In genomic region chr3:4795905-4796304, GRCh38 we compare ENCODE assay signal across 20 cellular contexts.
DNase-seq lines count a peak whose midpoint lies in the region; ATAC-seq and TF ChIP-seq lines count a peak whose summit lies in the region.
"Had no signal": no experiment of that assay in that cellular context is flagged by ENCODE, and none has a peak within 500 bp of the region (broad histone marks: within the 10 kb centered on the region; RNA-seq: fewer than 3 reads in every experiment).

No MANE protein-coding gene starts in this region.

- 90% methylated on average over 7 of the region's 7 CpGs for WGBS in mammary epithelial cell (ENCODE audit: low coverage, missing lambda C conversion rate)

- H3K9me3 ChIP-seq in mammary epithelial cell (replicated peaks; ENCODE audit: insufficient read depth, low read length): no peaks in the 10 kb centered on the region
- H3K9me3 ChIP-seq: MG63 had no signal

- no peak overlapping the region for H3K9ac ChIP-seq in mammary epithelial cell (ENCODE audit: insufficient read depth, low read length)
- H3K9ac ChIP-seq: BLaER1 treated with 17β-estradiol and CSF1 and Interleukin-3, amounts not matched to agents 10 nM and 100 nM had no signal

- H3K4me1 ChIP-seq in mammary epithelial cell (ENCODE audit: insufficient read depth, low read length): no peaks in the 10 kb centered on the region

- no peak overlapping the region for H3K4me3 ChIP-seq in mammary epithelial cell (replicated peaks in 1 of 3; ENCODE audit: insufficient read depth in 1 of 3, low read depth in 2 of 3, low read length in 3 of 3)
- H3K4me3 ChIP-seq: BLaER1 treated with 17β-estradiol and CSF1 and Interleukin-3, amounts not matched to agents 10 nM and 100 nM; MG63 had no signal

- DNase-seq in activated CD4-positive, CD25-positive, alpha-beta regulatory T cell treated with anti-CD3 and anti-CD28 coated beads, Interleukin-2, amount 50 U/mL, for 72 hours: no peak
- DNase-seq in RPMI7951 (ENCODE audit: low read depth): peak; percentile 69
- peak; percentile 13 for DNase-seq in mammary epithelial cell
- peak; percentile 54 for DNase-seq in iris pigment epithelial cell (ENCODE audit: low read depth)
- no peak for DNase-seq in stimulated activated CD4-positive, alpha-beta T cell treated with anti-CD3 and anti-CD28 coated beads, Interleukin-12 subunit alpha, Interleukin-12 subunit beta, amount 100 ng/mL, for 4 hours
- DNase-seq in NCI-H1105 (lab: John Stamatoyannopoulos, UW): no peak
- DNase-seq: 8988T; CD4-positive, alpha-beta memory T cell; Kasumi-1; MG63; NCI-H1105 treated with DMSO at 0.1 percent for 48 hours; NCI-H2081 treated with DMSO at 0.1 percent for 48 hours; NCI-H2171 treated with DMSO at 0.1 percent for 48 hours; NCI-H446; NCI-H526; OCI-M1; Right ventricle myocardium superior had no signal

- no peak overlapping the region for H2AFZ ChIP-seq in mammary epithelial cell (ENCODE audit: low read depth, low read length)

- ATAC-seq in activated CD4-positive, CD25-positive, alpha-beta regulatory T cell treated with anti-CD3 and anti-CD28 coated beads, Interleukin-2, amount 50 U/mL, for 24 hours: peak; percentile 41 to 45
- no peak for ATAC-seq in GM21515 (IDR thresholded peaks at IDR 0.05; ENCODE audit: unreplicated experiment)

- H3K36me3 ChIP-seq in mammary epithelial cell (ENCODE audit: insufficient read depth, low read length): no peaks in the 10 kb centered on the region
- H3K36me3 ChIP-seq: MG63 had no signal

- no peak overlapping the region for H3K27ac ChIP-seq in mammary epithelial cell (ENCODE audit: insufficient read depth, low read depth, low read length)
- H3K27ac ChIP-seq: BLaER1 treated with 17β-estradiol and CSF1 and Interleukin-3, amounts not matched to agents 10 nM and 100 nM had no signal

- dilution Hi-C loops in mammary epithelial cell (cut with HindIII; ENCODE audit: low sequenced_read_pairs): no loop called here

- no peak for TF ChIP-seq CTCF in mammary epithelial cell (conservative IDR thresholded peaks at IDR 0.05 in 1 of 2, IDR thresholded peaks at IDR 0.05 in 1 of 2; ENCODE audit: extremely low read depth in 1 of 2, insufficient read depth in 1 of 2, low read depth in 1 of 2, low read length in 2 of 2)

- H4K20me1 ChIP-seq in mammary epithelial cell (ENCODE audit: insufficient read depth, low read length): no peaks in the 10 kb centered on the region
- H4K20me1 ChIP-seq: BLaER1 treated with 17β-estradiol and CSF1 and Interleukin-3, amounts not matched to agents 10 nM and 100 nM had no signal

- no peak overlapping the region for H3K4me2 ChIP-seq in mammary epithelial cell (ENCODE audit: insufficient read depth, low read depth, low read length)
- H3K4me2 ChIP-seq: BLaER1 treated with 17β-estradiol and CSF1 and Interleukin-3, amounts not matched to agents 10 nM and 100 nM had no signal

- H3K79me2 ChIP-seq in mammary epithelial cell (ENCODE audit: insufficient read depth, low read length): no peaks in the 10 kb centered on the region

- intact Hi-C loops in mammary epithelial cell (cut with micrococcal nuclease): no loop called here

- H3K27me3 ChIP-seq in mammary epithelial cell (ENCODE audit: insufficient read depth, low read length): no peaks in the 10 kb centered on the region
- H3K27me3 ChIP-seq: BLaER1 treated with 17β-estradiol and CSF1 and Interleukin-3, amounts not matched to agents 10 nM and 100 nM; MG63 had no signal

- CTCF ChIA-PET in mammary epithelial cell (lab: Charles Lee; ENCODE audit: low non-redundant PET): no interaction called here

- BruUV-seq in mammary epithelial cell (replicated peaks; lab: Mats Ljungman, UMichigan): no TSS peak

- in situ Hi-C loops in mammary epithelial cell (cut with MboI; ENCODE audit: low sequenced_read_pairs in 2 of 2): no loop called here

Comparison
In these comparisons a context has a peak if more than half of its experiments do, and no peak if none do; other contexts are left out.
1. DNase-seq: peak in RPMI7951 (single experiment), mammary epithelial cell (single experiment) and iris pigment epithelial cell (single experiment); none in activated CD4-positive, CD25-positive, alpha-beta regulatory T cell treated with anti-CD3 and anti-CD28 coated beads, Interleukin-2, amount 50 U/mL, for 72 hours (single experiment), stimulated activated CD4-positive, alpha-beta T cell treated with anti-CD3 and anti-CD28 coated beads, Interleukin-12 subunit alpha, Interleukin-12 subunit beta, amount 100 ng/mL, for 4 hours (single experiment) and NCI-H1105 (single experiment).